ENCODE assay signal across 8 cellular contexts in genomic region chr20:1324598-1325172, GRCh38. TPM values are rescaled to one million over a fixed set of nuclear protein-coding genes. Genes with fewer than 3 reads are reported as not detected.
DNase-seq lines count a peak whose midpoint lies in the region; ATAC-seq and TF ChIP-seq lines count a peak whose summit lies in the region.

No MANE protein-coding gene starts in this region.

- H4K20me1 ChIP-seq in GM23338 (replicated peaks; ENCODE audit: insufficient read depth): peaks cover 16% of the 10 kb centered on the region; the same call in 1 of the 2 replicates

- H3K4me3 ChIP-seq in GM23338 (peak overlapping the region; percentile 94), esophagus (ENCODE audit: low read depth in 1 of 2, low read length in 2 of 2) (peak overlapping the region; percentile 17 to 92)

- no peak for TF ChIP-seq CTCF in GM23338 (conservative IDR thresholded peaks at IDR 0.05; ENCODE audit: low read depth in 2 of 2)

- H3K79me2 ChIP-seq in GM23338 (replicated peaks; ENCODE audit: insufficient read depth): peaks cover 36% of the 10 kb centered on the region

- no peak overlapping the region for H3K27ac Mint-ChIP-seq in GM23338

- H3K27me3 Mint-ChIP-seq in GM23338 (ENCODE audit: insufficient read depth, low read depth, poor library complexity): peaks cover 7% of the 10 kb centered on the region

- no peaks in the 10 kb centered on the region for H3F3A ChIP-seq in GM23338 (replicated peaks; ENCODE audit: low read depth)

- H2AFZ ChIP-seq in GM23338: peak overlapping the region; percentile 61; the same call in 1 of the 2 replicates

- H3K27me3 ChIP-seq in GM23338 (ENCODE audit: insufficient read depth) (no peaks in the 10 kb centered on the region), esophagus (ENCODE audit: control insufficient read depth in 1 of 2, insufficient read depth in 2 of 2, low read length in 2 of 2) (no peaks in the 10 kb centered on the region)

- H3K36me3 ChIP-seq in GM23338 (ENCODE audit: insufficient read depth) (no peaks in the 10 kb centered on the region), esophagus (ENCODE audit: control insufficient read depth in 2 of 2, insufficient read depth in 2 of 2, low read length in 1 of 2) (no peaks in the 10 kb centered on the region)

- peaks cover 8% of the 10 kb centered on the region; the same call in 2 of the 3 replicates for H3K4me1 Mint-ChIP-seq in GM23338

- H3K9me3 Mint-ChIP-seq in GM23338: no peaks in the 10 kb centered on the region

- 23% methylated on average over 15 of the region's 15 CpGs for WGBS in esophagus, 2 donors

- peak; percentile 7; the same call in 2 of the 3 replicates for ATAC-seq in GM23338
- no peak for ATAC-seq in GM21825 (IDR thresholded peaks at IDR 0.05; ENCODE audit: unreplicated experiment)
- ATAC-seq in HG03280 (IDR thresholded peaks at IDR 0.05; ENCODE audit: unreplicated experiment): no peak

- peak overlapping the region; percentile 88 for H3K4me2 ChIP-seq in GM23338

- no peaks in the 10 kb centered on the region; the same call in 1 of the 3 replicates for H3K36me3 Mint-ChIP-seq in GM23338 (ENCODE audit: low read depth)

- H3K27ac ChIP-seq in GM23338 (ENCODE audit: low read depth) (no peak overlapping the region), esophagus (ENCODE audit: low read depth in 2 of 2, low read length in 1 of 2) (peak overlapping the region; percentile 16 to 100)

- DNase-seq in GM23338 (ENCODE audit: low spot score) (no peak), RPMI7951 (ENCODE audit: low read depth) (peak; percentile 82), pons (ENCODE audit: low spot score) (peak; percentile 17), GDM1 (lab: John Stamatoyannopoulos, UW) (no peak), NCI-H1694 (lab: John Stamatoyannopoulos, UW) (no peak)

- H3K9me3 ChIP-seq in esophagus (ENCODE audit: control insufficient read depth in 2 of 2, insufficient read depth in 1 of 2, low read depth in 1 of 2, low read length in 1 of 2): no peaks in the 10 kb centered on the region

- no peak overlapping the region for H3K4me3 Mint-ChIP-seq in GM23338

- H3K9me2 ChIP-seq in GM23338 (ENCODE audit: insufficient read depth): no peaks in the 10 kb centered on the region

- H3K4me1 ChIP-seq in GM23338 (ENCODE audit: insufficient read depth) (peaks cover 7% of the 10 kb centered on the region), esophagus (ENCODE audit: control insufficient read depth in 2 of 2, insufficient read depth in 2 of 2, low read length in 1 of 2) (peaks cover 10 to 26% of the 10 kb centered on the region in 2 donors)

TF ChIP-seq in GM23338, 12 proteins besides CTCF, POLR2A, EP300 and RAD21:
- TF ChIP-seq NANOG (IDR thresholded peaks at IDR 0.05; ENCODE audit: borderline replicate concordance) (no peak), EZH2phosphoT487 (IDR thresholded peaks at IDR 0.05; ENCODE audit: unreplicated experiment) (no peak), ZNF462 (CRISPR knock-in tag; IDR thresholded peaks at IDR 0.05) (no peak), POLR2AphosphoS5 (IDR thresholded peaks at IDR 0.05; ENCODE audit: low read depth) (no peak), EZH2 (IDR thresholded peaks at IDR 0.05; ENCODE audit: low read depth, unreplicated experiment) (no peak), ETS1 (IDR thresholded peaks at IDR 0.05) (no peak), ZNF331 (CRISPR knock-in tag; IDR thresholded peaks at IDR 0.05; ENCODE audit: low read depth) (no peak), STAT1 (IDR thresholded peaks at IDR 0.05; ENCODE audit: unreplicated experiment) (no peak), ZNF114 (CRISPR knock-in tag; IDR thresholded peaks at IDR 0.05) (no peak), CREB1 (CRISPR knock-in tag; IDR thresholded peaks at IDR 0.05; ENCODE audit: low read depth) (no peak)

RNA-seq across cellular contexts. Expression of gene SDCBP2, which starts 4.3 kb away (rescaled TPM):
- 4.6 and 5.3 TPM in 2 replicates for total RNA-seq in GM23338 (2014; rRNA removed; shearing (Covaris generic))
- polyA plus RNA-seq in GM23338 (2016; fragmentation: Nextera tagmentation; extraction: Ambion mirVana) (2.9 and 3.2 TPM in 2 replicates), esophagus (100 to 1,000 TPM; 137 to 147 TPM)
- total RNA-seq in RPMI7951 (2014; rRNA removed; shearing (Covaris generic)): 4.8 and 6.4 TPM in 2 replicates

RNA-seq across cellular contexts. Expression of gene SNPH, which starts 58.6 kb away (rescaled TPM):
- 3.5 and 5.8 TPM in 2 replicates for total RNA-seq in GM23338 (2014; rRNA removed; shearing (Covaris generic))
- 1.3 and 1.5 TPM in 2 replicates for polyA plus RNA-seq in GM23338 (2016; fragmentation: Nextera tagmentation; extraction: Ambion mirVana)
- total RNA-seq in RPMI7951 (2014; rRNA removed; shearing (Covaris generic)): 7.0 and 9.4 TPM in 2 replicates
- 1 to 10 TPM in 1 of 2 donors, under 1 TPM in 1; 0.92 to 1.1 TPM for polyA plus RNA-seq in esophagus

Comparison
In these comparisons a context has a peak if more than half of its experiments do, and no peak if none do; other contexts are left out.
1. DNase-seq: peak in RPMI7951 (single experiment) and pons (single experiment); none in GM23338 (single experiment), GDM1 (single experiment) and NCI-H1694 (single experiment).